In the genomic region with DNA sequence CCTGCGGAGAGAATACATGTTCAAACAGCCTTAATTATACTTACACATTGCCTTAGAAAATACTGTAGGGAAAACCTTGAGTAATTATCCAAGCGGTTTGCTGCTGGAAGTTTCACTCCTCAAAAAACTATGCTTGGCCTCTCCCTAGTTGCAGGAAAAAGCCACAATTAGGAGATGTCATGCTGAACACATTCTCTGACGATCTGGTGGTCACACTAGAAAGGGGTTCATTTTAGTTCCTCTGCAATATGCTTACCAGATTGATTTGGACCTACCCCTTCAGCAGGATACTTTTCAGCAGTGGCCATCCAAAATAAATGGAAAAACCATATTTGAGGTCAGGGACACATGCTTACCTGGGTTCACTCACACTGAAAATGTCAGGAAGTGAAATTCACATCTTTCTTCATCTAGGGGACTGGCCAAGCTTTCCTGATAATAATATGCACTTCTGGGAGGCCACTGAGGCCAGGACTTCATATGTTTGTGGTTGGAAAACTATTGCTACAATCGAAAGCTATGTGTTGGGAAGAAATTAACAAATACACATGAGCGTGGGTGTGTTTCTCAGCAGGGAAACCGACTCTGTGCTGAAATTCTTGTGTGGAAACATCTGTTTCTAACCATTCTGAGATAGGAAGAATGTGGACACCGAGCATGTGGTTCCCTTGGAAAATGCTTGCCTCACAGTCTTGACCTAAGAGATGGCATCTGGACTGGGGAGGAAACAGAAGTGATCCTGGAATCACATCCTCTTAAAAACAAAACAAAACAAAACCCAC, we compare ENCODE assay signal across 10 cellular contexts.
DNase-seq lines count a peak whose midpoint lies in the region; ATAC-seq and TF ChIP-seq lines count a peak whose summit lies in the region.
"Had no signal": no experiment of that assay in that cellular context is flagged by ENCODE, and none has a peak within 500 bp of the region (broad histone marks: within the 10 kb centered on the region; RNA-seq: fewer than 3 reads in every experiment).

No MANE protein-coding gene starts in this region.

- no peak for TF ChIP-seq CTCF in BJ (IDR thresholded peaks at IDR 0.05; ENCODE audit: insufficient read depth, low read depth, low read length)
- no peak for TF ChIP-seq CTCF in OCI-LY3 (IDR thresholded peaks at IDR 0.05; ENCODE audit: low read depth, low read length)

- no peak overlapping the region for H3K9ac ChIP-seq in OCI-LY3 (ENCODE audit: low read length)

- no peak overlapping the region for H3K27ac ChIP-seq in OCI-LY3 (ENCODE audit: low read length)

- H3K79me2 ChIP-seq in OCI-LY3 (ENCODE audit: low read length): no peaks in the 10 kb centered on the region

- H3K4me1 ChIP-seq in OCI-LY3 (ENCODE audit: low read length): peaks cover 40% of the 10 kb centered on the region

- H3K4me3 ChIP-seq in BJ (ENCODE audit: low read depth, low read length) (no peak overlapping the region), OCI-LY3 (ENCODE audit: low read length) (no peak overlapping the region)

- H2AFZ ChIP-seq in OCI-LY3 (ENCODE audit: low read depth, low read length): no peak overlapping the region

- H3K9me3 ChIP-seq in OCI-LY3 (ENCODE audit: insufficient read depth, low read length): peaks cover 6% of the 10 kb centered on the region; the same call in 1 of the 2 replicates

- POLR2A ChIA-PET in BJ (lab: Charles Lee): no interaction called here

- DNase-seq in BJ (ENCODE audit: low read depth) (peak; percentile 95), fibroblast of gingiva (ENCODE audit: low read depth) (peak; percentile 96), non-pigmented ciliary epithelial cell (ENCODE audit: low read depth) (peak; percentile 94), NCI-H146 (lab: John Stamatoyannopoulos, UW) (no peak)
- no peak for DNase-seq in stimulated activated CD4-positive, alpha-beta T cell treated with anti-CD3 and anti-CD28 coated beads, Interleukin-4, amount 100 ng/mL, for 24 hours
- DNase-seq in stimulated activated CD4-positive, alpha-beta T cell treated with anti-CD3 and anti-CD28 coated beads, Interleukin-2, amount 100 ng/mL, for 24 hours: no peak
- DNase-seq: activated CD4-positive, alpha-beta T cell treated with anti-CD3 and anti-CD28 coated beads, Interleukin-2, amount 50 U/mL, for 1 hour; cerebellar nuclear complex had no signal

- ATAC-seq in HG03342 (IDR thresholded peaks at IDR 0.05; ENCODE audit: unreplicated experiment): no peak

- H3K27me3 ChIP-seq in BJ (ENCODE audit: control insufficient read depth, insufficient read depth, low read length): no peaks in the 10 kb centered on the region
- no peaks in the 10 kb centered on the region for H3K27me3 ChIP-seq in OCI-LY3 (ENCODE audit: low read depth, low read length)

- CTCF ChIA-PET in BJ (lab: Yijun Ruan, JAX): interaction anchor here (0.9 kb wide), 1 partner anchor 145 kb away, joined by 3 read pairs; no protein-coding TSS in a partner anchor

- H3K36me3 ChIP-seq in BJ (ENCODE audit: control insufficient read depth, insufficient read depth, low read length): no peaks in the 10 kb centered on the region
- H3K36me3 ChIP-seq in OCI-LY3 (replicated peaks; ENCODE audit: low read depth, low read length): peaks cover 5% of the 10 kb centered on the region

- H3K4me2 ChIP-seq in OCI-LY3 (ENCODE audit: low read length): peak overlapping the region; percentile 14

- H4K20me1 ChIP-seq in OCI-LY3 (ENCODE audit: insufficient read depth, low read length): no peaks in the 10 kb centered on the region

Comparison
In these comparisons a context has a peak if more than half of its experiments do, and no peak if none do; other contexts are left out.
1. DNase-seq: peak in BJ (single experiment), fibroblast of gingiva (single experiment) and non-pigmented ciliary epithelial cell (single experiment); none in NCI-H146 (single experiment), stimulated activated CD4-positive, alpha-beta T cell treated with anti-CD3 and anti-CD28 coated beads, Interleukin-4, amount 100 ng/mL, for 24 hours (single experiment) and stimulated activated CD4-positive, alpha-beta T cell treated with anti-CD3 and anti-CD28 coated beads, Interleukin-2, amount 100 ng/mL, for 24 hours (0 of 2).